In genomic region chr9:110443878-110444245, GRCh38 we compare ENCODE assay signal across 1 cellular context.
TF ChIP-seq lines count a peak whose summit lies in the region.

No MANE protein-coding gene starts in this region.

TF ChIP-seq in IMR-90, 13 proteins besides CTCF, POLR2A, EP300 and RAD21 (continued from another document):
- no peak for TF ChIP-seq ELK1 (IDR thresholded peaks at IDR 0.05; ENCODE audit: borderline replicate concordance, low read depth, low read length)
- TF ChIP-seq MAFK (IDR thresholded peaks at IDR 0.05; ENCODE audit: low read depth, low read length): no peak
- no peak for TF ChIP-seq USF2 (IDR thresholded peaks at IDR 0.05; ENCODE audit: low read depth, low read length)
- no peak for TF ChIP-seq NFE2L2 (IDR thresholded peaks at IDR 0.05; ENCODE audit: low read depth, low read length)
